Comparison of ENCODE assay signal across 31 cellular contexts in genomic region chr11:128961645-128962044, GRCh38. TPM values are rescaled to one million over a fixed set of nuclear protein-coding genes. Genes with fewer than 3 reads are reported as not detected.
"Had no signal": no experiment of that assay in that cellular context is flagged by ENCODE, and none has a peak within 500 bp of the region (broad histone marks: within the 10 kb centered on the region; RNA-seq: fewer than 3 reads in every experiment).

No MANE protein-coding gene starts in this region.

- H3K36me3 ChIP-seq: left lung, lower lobe of right lung, right atrium auricular region, right lobe of liver, thyroid gland, transverse colon, upper lobe of right lung had no signal

- H3K4me1 ChIP-seq: parathyroid adenoma, psoas muscle, right atrium auricular region, stomach, testis, thyroid gland, transverse colon, upper lobe of right lung had no signal

- ATAC-seq: left colon; left lung; lower lobe of right lung; naive thymus-derived CD8-positive, alpha-beta T cell; psoas muscle; right lobe of liver; stimulated activated naive B cell treated with anti-CD40 and anti-IgM and Interleukin-4, amounts not matched to agents 10 μg/mL and 1 μg/mL and 100 μg/mL, for 72 hours; stimulated activated naive CD8-positive, alpha-beta T cell treated with anti-CD3 and anti-CD28 coated beads, Interleukin-15, Interleukin-2, amounts not matched to agents 100 U/mL and 50 U/mL, for 24 hours; upper lobe of right lung had no signal

- H3K4me3 ChIP-seq: left lung, lower lobe of right lung, psoas muscle, right atrium auricular region, right lobe of liver, smooth muscle cell, stomach, testis, thyroid gland, transverse colon, upper lobe of right lung had no signal

- H3K9ac ChIP-seq: parathyroid adenoma had no signal

- H3K27me3 ChIP-seq: left lung, right atrium auricular region, right lobe of liver, testis, thyroid gland, transverse colon, upper lobe of right lung had no signal

- H3K36me3 Mint-ChIP-seq: immature natural killer cell; naive thymus-derived CD8-positive, alpha-beta T cell; stimulated activated naive B cell treated with anti-CD40 and anti-IgM and Interleukin-4, amounts not matched to agents 10 μg/mL and 1 μg/mL and 100 μg/mL, for 72 hours had no signal

- H3K79me2 ChIP-seq: parathyroid adenoma had no signal

- H2AFZ ChIP-seq: parathyroid adenoma had no signal

- DNase-seq: hippocampal formation; immature natural killer cell; kidney; left colon; left lung; lower lobe of right lung; mammary epithelial cell; mesenchymal stem cell; naive thymus-derived CD8-positive, alpha-beta T cell; nucleus accumbens; psoas muscle; right lobe of liver; stimulated activated CD4-positive, alpha-beta T cell treated with anti-CD3 and anti-CD28 coated beads, Interleukin-1b, Interleukin-23, amount 100 ng/mL, for 48 hours; stimulated activated CD4-positive, alpha-beta T cell treated with anti-CD3 and anti-CD28 coated beads, Interleukin-2, amount 100 ng/mL, for 48 hours; stimulated activated CD4-positive, alpha-beta T cell treated with anti-CD3 and anti-CD28 coated beads, Interleukin-4, amount 100 ng/mL, for 4 hours; stimulated activated CD8-positive, alpha-beta memory T cell treated with anti-CD3 and anti-CD28 coated beads, Interleukin-4, amount 100 ng/mL, for 48 hours; stimulated activated naive B cell treated with anti-CD40 and anti-IgM and Interleukin-4, amounts not matched to agents 10 μg/mL and 1 μg/mL and 100 μg/mL, for 72 hours; stimulated activated naive CD8-positive, alpha-beta T cell treated with anti-CD3 and anti-CD28 coated beads, Interleukin-15, Interleukin-2, amounts not matched to agents 100 U/mL and 50 U/mL, for 24 hours; stomach; testis; thyroid gland; transverse colon; upper lobe of right lung had no signal

- H3K9me3 Mint-ChIP-seq: naive thymus-derived CD8-positive, alpha-beta T cell; nephron; neural crest cell; stimulated activated naive B cell treated with anti-CD40 and anti-IgM and Interleukin-4, amounts not matched to agents 10 μg/mL and 1 μg/mL and 100 μg/mL, for 72 hours had no signal

- H3K9me3 ChIP-seq: left lung, lower lobe of right lung, psoas muscle, right atrium auricular region, right lobe of liver, stomach, testis, thyroid gland, transverse colon, upper lobe of right lung had no signal

- H3K27ac ChIP-seq: left lung, lower lobe of right lung, parathyroid adenoma, psoas muscle, right atrium auricular region, right lobe of liver, stomach, testis, thyroid gland, transverse colon, upper lobe of right lung had no signal

- H3K4me3 Mint-ChIP-seq: immature natural killer cell; naive thymus-derived CD8-positive, alpha-beta T cell; nephron; neural crest cell; stimulated activated naive B cell treated with anti-CD40 and anti-IgM and Interleukin-4, amounts not matched to agents 10 μg/mL and 1 μg/mL and 100 μg/mL, for 72 hours had no signal

- H3K27ac Mint-ChIP-seq: immature natural killer cell; naive thymus-derived CD8-positive, alpha-beta T cell; nephron; stimulated activated naive B cell treated with anti-CD40 and anti-IgM and Interleukin-4, amounts not matched to agents 10 μg/mL and 1 μg/mL and 100 μg/mL, for 72 hours had no signal

- H3K4me2 ChIP-seq: smooth muscle cell had no signal

RNA-seq across cellular contexts. Expression of gene TP53AIP1, which starts 19.0 kb away (rescaled TPM):
- total RNA-seq: lower lobe of right lung; mucosa of gallbladder; naive thymus-derived CD8-positive, alpha-beta T cell; neural crest cell; posterior vena cava; right atrium auricular region; skeletal muscle tissue; stomach; thyroid gland; upper lobe of right lung had no signal
